In genomic region chr2:58866040-58866439, GRCh38 we compare ENCODE assay signal across 14 cellular contexts.
A peak's percentile ranks its signal among the peaks of the same experiment; 100 is the strongest.
DNase-seq lines count a peak whose midpoint lies in the region; ATAC-seq and TF ChIP-seq lines count a peak whose summit lies in the region.
"Had no signal": no experiment of that assay in that cellular context is flagged by ENCODE, and none has a peak within 500 bp of the region (broad histone marks: within the 10 kb centered on the region; RNA-seq: fewer than 3 reads in every experiment).

No MANE protein-coding gene starts in this region.

- TF ChIP-seq CTCF in KMS-11 (conservative IDR thresholded peaks at IDR 0.05; ENCODE audit: low read depth, low read length): no peak
- no peak for TF ChIP-seq CTCF in choroid plexus epithelial cell (conservative IDR thresholded peaks at IDR 0.05; ENCODE audit: low read depth, low read length)

- DNase-seq in ELF-1 (ENCODE audit: low read depth, low spot score) (peak; percentile 70), choroid plexus epithelial cell (ENCODE audit: low read depth) (peak; percentile 5), NCI-H1436 (lab: John Stamatoyannopoulos, UW) (no peak), dedifferentiated amniotic fluid mesenchymal stem cell (ENCODE audit: extremely low spot score) (no peak), GM19240 (ENCODE audit: insufficient read length, low spot score) (no peak), NCI-H2029 treated with DMSO at 0.1 percent for 48 hours (lab: John Stamatoyannopoulos, UW) (no peak)
- DNase-seq: activated effector memory CD4-positive, alpha-beta T cell treated with Interleukin-2 at 50 U/mL for 16 hours; CD8-positive, alpha-beta T cell; nucleus accumbens; OCI-M1; stimulated activated naive CD4-positive, alpha-beta T cell had no signal

- H3K36me3 ChIP-seq in KMS-11 (ENCODE audit: insufficient read depth): no peaks in the 10 kb centered on the region

- no peaks in the 10 kb centered on the region for H3K27me3 ChIP-seq in KMS-11 (ENCODE audit: insufficient read depth, low read depth)

- peak overlapping the region; percentile 78 for H3K4me2 ChIP-seq in KMS-11

- H4K20me1 ChIP-seq in KMS-11 (ENCODE audit: insufficient read depth): no peaks in the 10 kb centered on the region

- peak overlapping the region; percentile 74 for H3K27ac ChIP-seq in KMS-11

- peaks cover 54% of the 10 kb centered on the region for H3K4me1 ChIP-seq in KMS-11 (ENCODE audit: low read depth, poor library complexity, severe bottlenecking)

- peak; percentile 37 for ATAC-seq in GM21381 (IDR thresholded peaks at IDR 0.05; ENCODE audit: unreplicated experiment)
- ATAC-seq: CD8-positive, alpha-beta T cell; left lobe of liver had no signal

- H3K4me3 ChIP-seq in KMS-11 (IDR thresholded peaks at IDR 0.05; ENCODE audit: insufficient read depth, low read depth, low read length): peak overlapping the region; percentile 47
- no peak overlapping the region for H3K4me3 ChIP-seq in choroid plexus epithelial cell (ENCODE audit: low read depth, low read length)

- no peak overlapping the region for H2AFZ ChIP-seq in KMS-11 (ENCODE audit: low read depth)

- H3K79me2 ChIP-seq in KMS-11 (ENCODE audit: insufficient read depth, low read depth): no peaks in the 10 kb centered on the region

- no peak overlapping the region; the same call in 1 of the 2 replicates for H3K9ac ChIP-seq in KMS-11

Comparison
In these comparisons a context has a peak if more than half of its experiments do, and no peak if none do; other contexts are left out.
1. DNase-seq: peak in ELF-1 (single experiment) and choroid plexus epithelial cell (single experiment); none in NCI-H1436 (single experiment), dedifferentiated amniotic fluid mesenchymal stem cell (single experiment), GM19240 (single experiment) and NCI-H2029 treated with DMSO at 0.1 percent for 48 hours (single experiment).